Comparison of ENCODE assay signal across 1 cellular context in the genomic region with DNA sequence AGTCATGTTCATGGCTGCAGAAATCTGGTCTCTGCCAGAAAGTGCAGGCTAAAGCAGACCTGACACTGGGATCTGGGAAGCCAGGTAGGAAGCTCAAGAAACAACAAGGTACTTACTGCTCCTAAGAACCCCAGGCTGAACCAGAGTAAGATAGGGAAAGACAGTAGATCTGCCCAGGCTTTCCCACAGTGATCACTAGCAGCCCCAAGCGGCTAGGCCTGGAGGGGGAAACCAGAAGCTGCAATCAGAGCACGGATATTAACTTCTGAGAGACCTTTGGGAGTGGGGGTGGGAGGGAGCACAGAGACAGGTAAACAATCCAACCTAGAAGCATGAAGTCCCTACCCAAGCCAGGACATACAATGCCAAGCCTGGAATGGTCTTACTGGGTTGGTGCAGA.
TF ChIP-seq lines count a peak whose summit lies in the region.

No MANE protein-coding gene starts in this region.

TF ChIP-seq in GM23338, 12 proteins besides CTCF, POLR2A, EP300 and RAD21 (continued from another document):
- TF ChIP-seq, protein P1, sequence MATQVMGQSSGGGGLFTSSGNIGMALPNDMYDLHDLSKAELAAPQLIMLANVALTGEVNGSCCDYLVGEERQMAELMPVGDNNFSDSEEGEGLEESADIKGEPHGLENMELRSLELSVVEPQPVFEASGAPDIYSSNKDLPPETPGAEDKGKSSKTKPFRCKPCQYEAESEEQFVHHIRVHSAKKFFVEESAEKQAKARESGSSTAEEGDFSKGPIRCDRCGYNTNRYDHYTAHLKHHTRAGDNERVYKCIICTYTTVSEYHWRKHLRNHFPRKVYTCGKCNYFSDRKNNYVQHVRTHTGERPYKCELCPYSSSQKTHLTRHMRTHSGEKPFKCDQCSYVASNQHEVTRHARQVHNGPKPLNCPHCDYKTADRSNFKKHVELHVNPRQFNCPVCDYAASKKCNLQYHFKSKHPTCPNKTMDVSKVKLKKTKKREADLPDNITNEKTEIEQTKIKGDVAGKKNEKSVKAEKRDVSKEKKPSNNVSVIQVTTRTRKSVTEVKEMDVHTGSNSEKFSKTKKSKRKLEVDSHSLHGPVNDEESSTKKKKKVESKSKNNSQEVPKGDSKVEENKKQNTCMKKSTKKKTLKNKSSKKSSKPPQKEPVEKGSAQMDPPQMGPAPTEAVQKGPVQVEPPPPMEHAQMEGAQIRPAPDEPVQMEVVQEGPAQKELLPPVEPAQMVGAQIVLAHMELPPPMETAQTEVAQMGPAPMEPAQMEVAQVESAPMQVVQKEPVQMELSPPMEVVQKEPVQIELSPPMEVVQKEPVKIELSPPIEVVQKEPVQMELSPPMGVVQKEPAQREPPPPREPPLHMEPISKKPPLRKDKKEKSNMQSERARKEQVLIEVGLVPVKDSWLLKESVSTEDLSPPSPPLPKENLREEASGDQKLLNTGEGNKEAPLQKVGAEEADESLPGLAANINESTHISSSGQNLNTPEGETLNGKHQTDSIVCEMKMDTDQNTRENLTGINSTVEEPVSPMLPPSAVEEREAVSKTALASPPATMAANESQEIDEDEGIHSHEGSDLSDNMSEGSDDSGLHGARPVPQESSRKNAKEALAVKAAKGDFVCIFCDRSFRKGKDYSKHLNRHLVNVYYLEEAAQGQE (IDR thresholded peaks at IDR 0.05; ENCODE audit: unreplicated experiment): no peak
- TF ChIP-seq EZH2phosphoT487 (IDR thresholded peaks at IDR 0.05; ENCODE audit: unreplicated experiment): no peak
- TF ChIP-seq, protein P2, sequence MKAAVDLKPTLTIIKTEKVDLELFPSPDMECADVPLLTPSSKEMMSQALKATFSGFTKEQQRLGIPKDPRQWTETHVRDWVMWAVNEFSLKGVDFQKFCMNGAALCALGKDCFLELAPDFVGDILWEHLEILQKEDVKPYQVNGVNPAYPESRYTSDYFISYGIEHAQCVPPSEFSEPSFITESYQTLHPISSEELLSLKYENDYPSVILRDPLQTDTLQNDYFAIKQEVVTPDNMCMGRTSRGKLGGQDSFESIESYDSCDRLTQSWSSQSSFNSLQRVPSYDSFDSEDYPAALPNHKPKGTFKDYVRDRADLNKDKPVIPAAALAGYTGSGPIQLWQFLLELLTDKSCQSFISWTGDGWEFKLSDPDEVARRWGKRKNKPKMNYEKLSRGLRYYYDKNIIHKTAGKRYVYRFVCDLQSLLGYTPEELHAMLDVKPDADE (IDR thresholded peaks at IDR 0.05): no peak
- TF ChIP-seq JUNB (IDR thresholded peaks at IDR 0.05; ENCODE audit: unreplicated experiment): no peak
- TF ChIP-seq STAT1 (IDR thresholded peaks at IDR 0.05; ENCODE audit: unreplicated experiment): no peak
- TF ChIP-seq NANOG (IDR thresholded peaks at IDR 0.05; ENCODE audit: borderline replicate concordance): no peak
- no peak for TF ChIP-seq CREB1 (CRISPR knock-in tag; IDR thresholded peaks at IDR 0.05; ENCODE audit: low read depth)
- no peak for TF ChIP-seq EZH2 (IDR thresholded peaks at IDR 0.05; ENCODE audit: low read depth, unreplicated experiment)
- no peak for TF ChIP-seq ZNF114 (CRISPR knock-in tag; IDR thresholded peaks at IDR 0.05)
- TF ChIP-seq ZNF331 (CRISPR knock-in tag; IDR thresholded peaks at IDR 0.05; ENCODE audit: low read depth): no peak
- no peak for TF ChIP-seq POLR2AphosphoS5 (IDR thresholded peaks at IDR 0.05; ENCODE audit: low read depth)
